ENCODE assay signal across 14 cellular contexts in genomic region chr9:73667749-73668148, GRCh38.
DNase-seq lines count a peak whose midpoint lies in the region; ATAC-seq and TF ChIP-seq lines count a peak whose summit lies in the region.
"Had no signal": no experiment of that assay in that cellular context is flagged by ENCODE, and none has a peak within 500 bp of the region (broad histone marks: within the 10 kb centered on the region; RNA-seq: fewer than 3 reads in every experiment).

No MANE protein-coding gene starts in this region.

- POLR2A ChIA-PET in Panc1 (lab: Charles Lee): no interaction called here

- H3K9me3 Mint-ChIP-seq in stimulated activated effector memory CD8-positive, alpha-beta T cell treated with anti-CD3 and anti-CD28 coated beads, Interleukin-12 subunit alpha, Interleukin-12 subunit beta, amount 100 ng/mL, for 72 hours: peaks cover 9% of the 10 kb centered on the region

- no peaks in the 10 kb centered on the region for H3K9me3 ChIP-seq in Panc1 (ENCODE audit: control insufficient read depth, insufficient read depth, low read depth, low read length)
- H3K9me3 ChIP-seq: transverse colon had no signal

- in situ Hi-C loops in Panc1 (cut with HindIII; ENCODE audit: low pct_unique_long_range_greater_than_20kb, low sequenced_read_pairs): no loop called here

- H3K36me3 Mint-ChIP-seq in stimulated activated effector memory CD8-positive, alpha-beta T cell treated with anti-CD3 and anti-CD28 coated beads, Interleukin-12 subunit alpha, Interleukin-12 subunit beta, amount 100 ng/mL, for 72 hours: no peaks in the 10 kb centered on the region

- TF ChIP-seq CTCF in 22Rv1 (IDR thresholded peaks at IDR 0.05) (peak; percentile 30), Panc1 (IDR thresholded peaks at IDR 0.05) (peak; percentile 20; the same call in 1 of the 2 replicates), fibroblast of the aortic adventitia (IDR thresholded peaks at IDR 0.05; ENCODE audit: insufficient read depth, low read length) (peak; percentile 32)

- CTCF ChIA-PET in Panc1 (lab: Charles Lee): no interaction called here

- H3K4me1 Mint-ChIP-seq in stimulated activated effector memory CD8-positive, alpha-beta T cell treated with anti-CD3 and anti-CD28 coated beads, Interleukin-12 subunit alpha, Interleukin-12 subunit beta, amount 100 ng/mL, for 72 hours: no peaks in the 10 kb centered on the region

- H3K27ac Mint-ChIP-seq in stimulated activated effector memory CD8-positive, alpha-beta T cell treated with anti-CD3 and anti-CD28 coated beads, Interleukin-12 subunit alpha, Interleukin-12 subunit beta, amount 100 ng/mL, for 72 hours: no peak overlapping the region

- H3K4me3 ChIP-seq in Panc1 (ENCODE audit: low read depth in 2 of 2, low read length in 2 of 2): no peak overlapping the region
- H3K4me3 ChIP-seq in fibroblast of the aortic adventitia (ENCODE audit: low read depth, low read length): no peak overlapping the region
- H3K4me3 ChIP-seq: transverse colon had no signal

- no peaks in the 10 kb centered on the region for H3K36me3 ChIP-seq in Panc1 (ENCODE audit: control insufficient read depth, insufficient read depth, low read length)
- H3K36me3 ChIP-seq: transverse colon had no signal

- no peaks in the 10 kb centered on the region for H3K27me3 ChIP-seq in Panc1 (ENCODE audit: control insufficient read depth, insufficient read depth, low read length)
- H3K27me3 ChIP-seq: transverse colon had no signal

- no TSS peak for BruUV-seq in Panc1 (replicated peaks; lab: Mats Ljungman, UMichigan)

- no peak overlapping the region for H3K4me3 Mint-ChIP-seq in stimulated activated effector memory CD8-positive, alpha-beta T cell treated with anti-CD3 and anti-CD28 coated beads, Interleukin-12 subunit alpha, Interleukin-12 subunit beta, amount 100 ng/mL, for 72 hours

- ATAC-seq in GM18868 (IDR thresholded peaks at IDR 0.05; ENCODE audit: unreplicated experiment): peak; percentile 46
- ATAC-seq in Panc1: no peak
- no peak for ATAC-seq in GM21528 (IDR thresholded peaks at IDR 0.05; ENCODE audit: low FRiP score, unreplicated experiment)
- ATAC-seq in stimulated activated effector memory CD8-positive, alpha-beta T cell treated with anti-CD3 and anti-CD28 coated beads, Interleukin-12 subunit alpha, Interleukin-12 subunit beta, amount 100 ng/mL, for 72 hours: no peak
- no peak for ATAC-seq in GM21619 (IDR thresholded peaks at IDR 0.05; ENCODE audit: unreplicated experiment)

- no peak overlapping the region for H3K27ac ChIP-seq in 22Rv1
- H3K27ac ChIP-seq in Panc1 (ENCODE audit: low read length): no peak overlapping the region
- H3K27ac ChIP-seq: transverse colon had no signal

- H3K4me1 ChIP-seq in Panc1 (ENCODE audit: control insufficient read depth, insufficient read depth, low read length): no peaks in the 10 kb centered on the region
- H3K4me1 ChIP-seq: transverse colon had no signal

- intact Hi-C loops in Panc1 (cut with micrococcal nuclease; ENCODE audit: unreplicated experiment): no loop called here

- DNase-seq in Panc1 (ENCODE audit: low read depth, low spot score): no peak
- DNase-seq in fibroblast of the aortic adventitia (ENCODE audit: low read depth): no peak
- DNase-seq in activated CD8-positive, alpha-beta memory T cell treated with anti-CD3 and anti-CD28 coated beads, Interleukin-2, amount 50 U/mL, for 48 hours: no peak
- DNase-seq in stimulated activated effector memory CD8-positive, alpha-beta T cell treated with anti-CD3 and anti-CD28 coated beads, Interleukin-12 subunit alpha, Interleukin-12 subunit beta, amount 100 ng/mL, for 72 hours (ENCODE audit: low spot score in 2 of 2): no peak
- DNase-seq: activated CD8-positive, alpha-beta memory T cell treated with anti-CD3 and anti-CD28 coated beads for 24 hours; activated naive CD4-positive, alpha-beta T cell treated with Interleukin-2 at 50 U/mL for 16 hours; erythroblast; NCI-H1436; NCI-H510A treated with DMSO at 0.1 percent for 48 hours; transverse colon had no signal
